In the genomic region with DNA sequence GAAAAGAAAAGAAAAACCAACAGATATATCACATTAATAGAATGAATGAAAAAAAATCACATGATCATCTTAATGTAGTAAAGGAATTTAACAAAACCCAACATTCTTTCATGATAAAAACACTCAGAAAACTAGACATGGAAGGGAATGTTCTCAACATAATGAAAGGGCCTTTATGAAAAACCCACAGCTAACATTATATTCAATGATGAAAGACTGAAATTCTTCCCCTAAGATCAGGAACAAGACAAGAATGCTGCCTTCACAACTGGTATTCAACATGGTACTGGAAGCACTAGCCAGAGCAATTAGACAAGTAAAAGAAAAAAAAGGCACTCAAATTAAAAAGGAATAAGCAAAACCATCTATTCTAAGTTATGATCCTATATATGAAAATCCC, we compare ENCODE assay signal across 19 cellular contexts. TPM values are rescaled to one million over a fixed set of nuclear protein-coding genes. Genes with fewer than 3 reads are reported as not detected.
A peak's percentile ranks its signal among the peaks of the same experiment; 100 is the strongest.
DNase-seq lines count a peak whose midpoint lies in the region; ATAC-seq, FAIRE-seq and TF ChIP-seq lines count a peak whose summit lies in the region.
"Had no signal": no experiment of that assay in that cellular context is flagged by ENCODE, and none has a peak within 500 bp of the region (broad histone marks: within the 10 kb centered on the region; RNA-seq: fewer than 3 reads in every experiment).

No MANE protein-coding gene starts in this region.

- H3K9ac ChIP-seq in K562 (ENCODE audit: insufficient read depth in 1 of 2, low read depth in 2 of 2, low read length in 2 of 2): no peak overlapping the region
- H3K9ac ChIP-seq: BLaER1 treated with 17β-estradiol and CSF1 and Interleukin-3, amounts not matched to agents 10 nM and 100 nM had no signal

- CTCF ChIA-PET in K562 (lab: Yijun Ruan, JAX; ENCODE audit: low intra/inter-chr PET ratio): no interaction called here

- no peak for TF ChIP-seq EP300 in K562 (IDR thresholded peaks at IDR 0.05; ENCODE audit: low read length)

- H4K20me1 ChIP-seq in K562 (replicated peaks; ENCODE audit: control insufficient read depth, insufficient read depth, low read length): no peaks in the 10 kb centered on the region
- H4K20me1 ChIP-seq: BLaER1 treated with 17β-estradiol and CSF1 and Interleukin-3, amounts not matched to agents 10 nM and 100 nM had no signal

- H3K9me3 ChIP-seq in K562 (replicated peaks; ENCODE audit: control insufficient read depth, insufficient read depth, low read depth, low read length): no peaks in the 10 kb centered on the region; the same call in 1 of the 2 replicates

- H3K79me2 ChIP-seq in K562 (ENCODE audit: control insufficient read depth, insufficient read depth, low read length): no peaks in the 10 kb centered on the region

- in situ Hi-C loops in SK-MEL-5 (cut with HindIII; ENCODE audit: low pct_unique_long_range_greater_than_20kb, low sequenced_read_pairs): no loop called here
- in situ Hi-C loops in K562 (cut with MboI): no loop called here

- no peak overlapping the region for H3K4me2 ChIP-seq in K562 (ENCODE audit: insufficient read depth, low read length)
- H3K4me2 ChIP-seq: A549; BLaER1 treated with 17β-estradiol and CSF1 and Interleukin-3, amounts not matched to agents 10 nM and 100 nM had no signal

- no peaks in the 10 kb centered on the region for H3K4me1 ChIP-seq in K562 (replicated peaks in 1 of 2; ENCODE audit: control insufficient read depth in 2 of 2, insufficient read depth in 2 of 2, low read length in 2 of 2)
- H3K4me1 ChIP-seq: A549, Caco-2 had no signal

- BruUV-seq in K562 (replicated peaks; lab: Mats Ljungman, UMichigan): no TSS peak

- peak; percentile 20 for DNase-seq in SK-MEL-5 (ENCODE audit: low read depth, low spot score)
- no peak for DNase-seq in K562 (ENCODE audit: extremely low read depth in 1 of 4, low spot score in 3 of 4)
- DNase-seq in urothelium cell line (ENCODE audit: low spot score): no peak
- no peak for DNase-seq in putamen (ENCODE audit: low spot score)
- DNase-seq: AML-193; Caco-2; Calu3; CD4-positive, alpha-beta T cell; CD8-positive, alpha-beta T cell; DMS79 treated with DMSO at 0.1 percent for 48 hours; GF-D8 had no signal

- no peak overlapping the region for H3K4me3 ChIP-seq in K562
- H3K4me3 ChIP-seq: A549; BLaER1 treated with 17β-estradiol and CSF1 and Interleukin-3, amounts not matched to agents 10 nM and 100 nM had no signal

- H2AFZ ChIP-seq in K562 (ENCODE audit: low read depth, low read length): no peak overlapping the region

- no peak for ATAC-seq in K562
- ATAC-seq in HG03159 (IDR thresholded peaks at IDR 0.05; ENCODE audit: unreplicated experiment): no peak
- ATAC-seq: A549; CD8-positive, alpha-beta T cell had no signal

- H3K9me1 ChIP-seq in K562 (ENCODE audit: control insufficient read depth, insufficient read depth, low read length): no peaks in the 10 kb centered on the region

- no peak for TF ChIP-seq CTCF in K562 (IDR thresholded peaks at IDR 0.05 in 2 of 3, conservative IDR thresholded peaks at IDR 0.05 in 1 of 3; ENCODE audit: insufficient read depth in 2 of 3, low read depth in 1 of 3, low read length in 3 of 3)

- H3K27me3 ChIP-seq in K562 (ENCODE audit: control insufficient read depth in 2 of 2, insufficient read depth in 2 of 2, low read length in 2 of 2): no peaks in the 10 kb centered on the region
- H3K27me3 ChIP-seq: BLaER1 treated with 17β-estradiol and CSF1 and Interleukin-3, amounts not matched to agents 10 nM and 100 nM had no signal

- POLR2A ChIA-PET in K562 (lab: Yijun Ruan, JAX): interaction anchor here (1.5 kb wide), 1 partner anchor 12 kb away, joined by 4 read pairs; no protein-coding TSS in a partner anchor

- TF ChIP-seq RAD21 in K562 (CRISPR knock-in tag; conservative IDR thresholded peaks at IDR 0.05 in 1 of 2, IDR thresholded peaks at IDR 0.05 in 1 of 2): no peak

- FAIRE-seq in K562 (lab: Jason Lieb, UNC): no peak
- peak; percentile 27 for FAIRE-seq in urothelium cell line (lab: Jason Lieb, UNC)
- FAIRE-seq: A549, G401.6, GM12891, GM19239 had no signal

- intact Hi-C loops in K562 (cut with micrococcal nuclease): no loop called here

- TF ChIP-seq POLR2A in K562 (conservative IDR thresholded peaks at IDR 0.05): no peak

- no peaks in the 10 kb centered on the region for H3K36me3 ChIP-seq in K562 (ENCODE audit: control insufficient read depth, insufficient read depth, low read length)
- H3K36me3 ChIP-seq: BLaER1 treated with 17β-estradiol and CSF1 and Interleukin-3, amounts not matched to agents 10 nM and 100 nM had no signal

- no peak overlapping the region for H3K27ac ChIP-seq in K562 (ENCODE audit: extremely low read depth, low read depth, low read length)
- H3K27ac ChIP-seq: 22Rv1; A549; BLaER1 treated with 17β-estradiol and CSF1 and Interleukin-3, amounts not matched to agents 10 nM and 100 nM; C4-2B had no signal

TF ChIP-seq in K562, 482 proteins besides CTCF, POLR2A, EP300 and RAD21:
- TF ChIP-seq, protein P1, sequence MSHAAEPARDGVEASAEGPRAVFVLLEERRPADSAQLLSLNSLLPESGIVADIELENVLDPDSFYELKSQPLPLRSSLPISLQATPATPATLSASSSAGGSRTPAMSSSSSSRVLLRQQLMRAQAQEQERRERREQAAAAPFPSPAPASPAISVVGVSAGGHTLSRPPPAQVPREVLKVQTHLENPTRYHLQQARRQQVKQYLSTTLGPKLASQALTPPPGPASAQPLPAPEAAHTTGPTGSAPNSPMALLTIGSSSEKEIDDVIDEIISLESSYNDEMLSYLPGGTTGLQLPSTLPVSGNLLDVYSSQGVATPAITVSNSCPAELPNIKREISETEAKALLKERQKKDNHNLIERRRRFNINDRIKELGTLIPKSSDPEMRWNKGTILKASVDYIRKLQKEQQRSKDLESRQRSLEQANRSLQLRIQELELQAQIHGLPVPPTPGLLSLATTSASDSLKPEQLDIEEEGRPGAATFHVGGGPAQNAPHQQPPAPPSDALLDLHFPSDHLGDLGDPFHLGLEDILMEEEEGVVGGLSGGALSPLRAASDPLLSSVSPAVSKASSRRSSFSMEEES (CRISPR knock-in tag; IDR thresholded peaks at IDR 0.05): peak; percentile 43; the same call in 1 of the 2 replicates
- TF ChIP-seq FOXP1 (CRISPR knock-in tag; IDR thresholded peaks at IDR 0.05) (no peak), STAT5B (CRISPR knock-in tag; IDR thresholded peaks at IDR 0.05) (no peak)
TF ChIP-seq in K562: peak in this region for 1.

RNA-seq across cellular contexts. Expression of a gene that starts 28.5 kb away (rescaled TPM):
- total RNA-seq in SK-MEL-5 (2014; rRNA removed; shearing (Covaris generic)): 16.4 and 17.7 TPM in 2 replicates
- polyA plus RNA-seq in SK-MEL-5 (2015; cell fraction: cytosol; rRNA removed): 29.5 and 33.8 TPM in 2 replicates
- 13.3 and 24.3 TPM in 2 replicates for polyA plus RNA-seq in SK-MEL-5 (2015; cell fraction: nucleus; rRNA removed)
- 0.76 and 1.1 TPM in 2 replicates for total RNA-seq in K562 (2011; cell fraction: chromatin; rRNA removed; ENCODE audit: low replicate concordance)
- 0.79 and 0.83 TPM in 2 replicates for total RNA-seq in K562 (2011; cell fraction: nucleolus; rRNA removed)
- total RNA-seq in K562 (2011; cell fraction: nucleoplasm; rRNA removed): 0.69 and 0.88 TPM in 2 replicates
- total RNA-seq in K562 (2014; rRNA removed) (0.32 and 0.37 TPM in 2 replicates), K562 (2014; rRNA removed; fragmentation: Illumina TruSeq; extraction: Trizol) (0.11 and 0.16 TPM in 2 replicates), K562 (2015; rRNA removed; fragmentation: Illumina TruSeq; extraction: Trizol) (0.07 and 0.11 TPM in 2 replicates), K562 (2021) (0.34 and 0.40 TPM in 2 replicates)
- polyA plus RNA-seq in K562 (2011; rRNA removed) (0.25 and 0.35 TPM in 2 replicates), K562 (2014; fragmentation: Illumina TruSeq; extraction: Trizol) (0.19 and 0.24 TPM in 2 replicates), K562 (2014; fragmentation: Nextera tagmentation; extraction: Ambion mirVana) (under 1 TPM; 0.01 to 0.03 TPM), K562 (2014; rRNA removed) (0.20 and 0.40 TPM in 2 replicates)
- 0.44 and 0.69 TPM in 2 replicates for polyA plus RNA-seq in K562 (2011; cell fraction: cytosol; rRNA removed)
- polyA plus RNA-seq in K562 (2011; cell fraction: nucleus; rRNA removed): 0.43 and 0.48 TPM in 2 replicates
- 0.21 and 0.26 TPM in 2 replicates for polyA plus RNA-seq in K562 (2012)
- 0.63 and 1.0 TPM in 2 replicates for polyA minus RNA-seq in K562 (2011; rRNA and poly(A)+ RNA removed)
- 0.38 and 0.91 TPM in 2 replicates for polyA minus RNA-seq in K562 (2011; cell fraction: cytosol; rRNA and poly(A)+ RNA removed)
- polyA minus RNA-seq in K562 (2011; cell fraction: nucleus; rRNA and poly(A)+ RNA removed): 0.13 and 0.78 TPM in 2 replicates
